In the genomic region with DNA sequence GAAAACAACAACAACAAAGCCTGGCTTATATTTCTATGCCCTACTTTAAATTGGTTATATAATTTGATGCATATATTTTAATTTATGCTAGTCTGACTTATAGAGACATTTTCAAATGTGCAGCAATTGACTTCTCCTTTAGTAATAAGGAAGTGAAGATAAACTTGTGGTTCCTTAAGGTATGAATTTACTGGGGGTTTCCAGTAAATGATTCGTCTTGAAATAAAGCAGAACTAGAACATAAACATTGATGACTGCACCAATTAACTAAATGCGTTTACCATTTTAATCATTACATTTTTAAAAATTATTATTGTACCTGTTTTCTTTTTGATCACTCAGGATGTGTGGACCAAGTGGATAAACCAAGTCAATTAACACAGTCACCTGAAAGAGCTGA, we compare ENCODE assay signal across 13 cellular contexts.
DNase-seq lines count a peak whose midpoint lies in the region; ATAC-seq, FAIRE-seq and TF ChIP-seq lines count a peak whose summit lies in the region.
"Had no signal": no experiment of that assay in that cellular context is flagged by ENCODE, and none has a peak within 500 bp of the region (broad histone marks: within the 10 kb centered on the region; RNA-seq: fewer than 3 reads in every experiment).

No MANE protein-coding gene starts in this region.

- H3K9me3 ChIP-seq in Caco-2 (no peaks in the 10 kb centered on the region), uterus (no peaks in the 10 kb centered on the region)
- H3K9me3 ChIP-seq: body of pancreas had no signal

- CTCF ChIA-PET in Caco-2 (lab: Charles Lee), result no interaction called here

- BruUV-seq in Caco-2 (replicated peaks; lab: Mats Ljungman, UMichigan), result no TSS peak

- H3K27ac ChIP-seq in uterus, result no peak overlapping the region
- H3K27ac ChIP-seq: body of pancreas, C4-2B had no signal

- ATAC-seq in GM21390 (IDR thresholded peaks at IDR 0.05; ENCODE audit: unreplicated experiment) (peak; percentile 89), HG03064 (IDR thresholded peaks at IDR 0.05; ENCODE audit: low read depth, unreplicated experiment) (peak; percentile 80)
- ATAC-seq: body of pancreas had no signal

- H3K4me1 Mint-ChIP-seq in Caco-2 (ENCODE audit: low read depth, unreplicated experiment), result no peaks in the 10 kb centered on the region

- no peaks in the 10 kb centered on the region for H3K9me3 Mint-ChIP-seq in Caco-2 (ENCODE audit: unreplicated experiment)

- no peak for TF ChIP-seq POLR2A in uterus (IDR thresholded peaks at IDR 0.05)

- intact Hi-C loops in Caco-2 (cut with micrococcal nuclease; ENCODE audit: unreplicated experiment) (loop anchor here (10.0 kb wide), 1 partner anchor 97 kb away; the partner anchor contains the start of gene CCSER1), uterus (cut with DNase I; ENCODE audit: low total_unique reads) (no loop called here)

- H3K27me3 Mint-ChIP-seq in Caco-2 (ENCODE audit: insufficient read depth, unreplicated experiment), result no peaks in the 10 kb centered on the region

- H3K36me3 ChIP-seq in Caco-2 (ENCODE audit: control insufficient read depth, insufficient read depth, low read length) (no peaks in the 10 kb centered on the region), uterus (no peaks in the 10 kb centered on the region)

- no peak overlapping the region for H3K4me3 Mint-ChIP-seq in Caco-2 (ENCODE audit: unreplicated experiment)

- TF ChIP-seq CTCF in Caco-2 (IDR thresholded peaks at IDR 0.05; ENCODE audit: insufficient read depth in 1 of 2, low read depth in 1 of 2, low read length in 1 of 2, severe bottlenecking in 1 of 2, unreplicated experiment in 1 of 2), result no peak
- no peak for TF ChIP-seq CTCF in uterus (IDR thresholded peaks at IDR 0.05)

- H3K27me3 ChIP-seq in Caco-2 (replicated peaks; ENCODE audit: control insufficient read depth, insufficient read depth, low read length) (no peaks in the 10 kb centered on the region), uterus (no peaks in the 10 kb centered on the region)
- H3K27me3 ChIP-seq: body of pancreas had no signal

- POLR2A ChIA-PET in Caco-2 (lab: Charles Lee), result no interaction called here

- FAIRE-seq in GM18507 (lab: Jason Lieb, UNC), result peak; percentile 77

- no peaks in the 10 kb centered on the region for H3K4me1 ChIP-seq in Caco-2
- no peaks in the 10 kb centered on the region for H3K4me1 ChIP-seq in uterus
- H3K4me1 ChIP-seq: body of pancreas had no signal

- DNase-seq in GM18507 (ENCODE audit: extremely low spot score, insufficient read length, low read depth) (peak; percentile 1), NCI-H69 (lab: John Stamatoyannopoulos, UW) (peak; percentile 5), Caco-2 (no peak), uterus (no peak), NCI-H2029 (lab: John Stamatoyannopoulos, UW) (no peak)
- no peak for DNase-seq in stimulated activated naive CD4-positive, alpha-beta T cell (lab: John Stamatoyannopoulos, UW)
- DNase-seq: activated CD8-positive, alpha-beta memory T cell treated with anti-CD3 and anti-CD28 coated beads, Interleukin-2, amount 50 U/mL, for 4 hours; body of pancreas; NCI-H446; stimulated activated CD4-positive, alpha-beta T cell treated with anti-CD3 and anti-CD28 coated beads, Interleukin-2, amount 100 ng/mL, for 48 hours had no signal

- H3K27ac Mint-ChIP-seq in Caco-2 (ENCODE audit: unreplicated experiment), result no peak overlapping the region

- H3K36me3 Mint-ChIP-seq in Caco-2 (ENCODE audit: insufficient read depth, unreplicated experiment), result no peaks in the 10 kb centered on the region

- H3K4me3 ChIP-seq in Caco-2 (ENCODE audit: low read depth, low read length), result no peak overlapping the region
- no peak overlapping the region for H3K4me3 ChIP-seq in uterus
- H3K4me3 ChIP-seq: body of pancreas had no signal

Comparison
In these comparisons a context has a peak if more than half of its experiments do, and no peak if none do; other contexts are left out.
1. DNase-seq: peak in GM18507 (single experiment) and NCI-H69 (single experiment); none in Caco-2 (0 of 2), stimulated activated naive CD4-positive, alpha-beta T cell (0 of 6), uterus (0 of 2) and NCI-H2029 (single experiment).